1 cellular context compared by ENCODE assay signal in genomic region chr9:78004478-78005229, GRCh38.
TF ChIP-seq lines count a peak whose summit lies in the region.

No MANE protein-coding gene starts in this region.

TF ChIP-seq in K562, 482 proteins besides CTCF, POLR2A, EP300 and RAD21 (continued from another document and continues in another):
- 0 out of 3 replicates have a peak, but pooled peaks of 1 of the 2 experiments have one; percentile 15 for TF ChIP-seq CBX3 (IDR thresholded peaks at IDR 0.05; ENCODE audit: borderline replicate concordance in 1 of 2, low read length in 2 of 2)
- TF ChIP-seq ZNF589 (CRISPR knock-in tag; IDR thresholded peaks at IDR 0.05; ENCODE audit: low read depth) = no peak
- TF ChIP-seq E2F6 (IDR thresholded peaks at IDR 0.05; ENCODE audit: borderline replicate concordance in 1 of 2, extremely low read depth in 1 of 2, insufficient read depth in 1 of 2, insufficient read length in 1 of 2, low read depth in 1 of 2, low read length in 1 of 2, poor library complexity in 1 of 2, severe bottlenecking in 1 of 2) = no peak
- TF ChIP-seq TCF3 (CRISPR knock-in tag; IDR thresholded peaks at IDR 0.05) = peak; percentile 78
- TF ChIP-seq CREB1 (IDR thresholded peaks at IDR 0.05) = peak; percentile 56; the same call in 1 of the 2 replicates
- peak; percentile 43; the same call in 1 of the 2 replicates for TF ChIP-seq CREB1 (CRISPR knock-in tag; IDR thresholded peaks at IDR 0.05)
- no peak for TF ChIP-seq HDAC2 (IDR thresholded peaks at IDR 0.05)
- TF ChIP-seq, protein P1, sequence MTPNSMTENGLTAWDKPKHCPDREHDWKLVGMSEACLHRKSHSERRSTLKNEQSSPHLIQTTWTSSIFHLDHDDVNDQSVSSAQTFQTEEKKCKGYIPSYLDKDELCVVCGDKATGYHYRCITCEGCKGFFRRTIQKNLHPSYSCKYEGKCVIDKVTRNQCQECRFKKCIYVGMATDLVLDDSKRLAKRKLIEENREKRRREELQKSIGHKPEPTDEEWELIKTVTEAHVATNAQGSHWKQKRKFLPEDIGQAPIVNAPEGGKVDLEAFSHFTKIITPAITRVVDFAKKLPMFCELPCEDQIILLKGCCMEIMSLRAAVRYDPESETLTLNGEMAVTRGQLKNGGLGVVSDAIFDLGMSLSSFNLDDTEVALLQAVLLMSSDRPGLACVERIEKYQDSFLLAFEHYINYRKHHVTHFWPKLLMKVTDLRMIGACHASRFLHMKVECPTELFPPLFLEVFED (CRISPR knock-in tag; conservative IDR thresholded peaks at IDR 0.05) = no peak
- TF ChIP-seq NCOR1 (IDR thresholded peaks at IDR 0.05) = peak; percentile 71
- no peak for TF ChIP-seq GABPA (tag; conservative IDR thresholded peaks at IDR 0.05; ENCODE audit: low read depth)
- TF ChIP-seq U2AF2 (optimal IDR thresholded peaks at IDR 0.05; ENCODE audit: low read depth, low read length) = no peak
- no peak for TF ChIP-seq CCNT2 (IDR thresholded peaks at IDR 0.05; ENCODE audit: borderline replicate concordance, extremely low read depth, insufficient read length, low read depth, low read length)
- peak; percentile 62 for TF ChIP-seq NFIC (IDR thresholded peaks at IDR 0.05)
- no peak for TF ChIP-seq ETV6 (IDR thresholded peaks at IDR 0.05; ENCODE audit: borderline replicate concordance in 1 of 2, low read depth in 2 of 2, low read length in 1 of 2)
- TF ChIP-seq ETV6 (CRISPR knock-in tag; IDR thresholded peaks at IDR 0.05; ENCODE audit: borderline replicate concordance) = no peak
- TF ChIP-seq SNRNP70 (optimal IDR thresholded peaks at IDR 0.05; ENCODE audit: low read depth, low read length) = no peak
- no peak; the same call in 1 of the 2 replicates for TF ChIP-seq SOX6 (IDR thresholded peaks at IDR 0.05)
- no peak for TF ChIP-seq RHOXF2B (CRISPR knock-in tag; conservative IDR thresholded peaks at IDR 0.05)
- no peak for TF ChIP-seq PHF21A (IDR thresholded peaks at IDR 0.05; ENCODE audit: borderline replicate concordance, low read depth)
- TF ChIP-seq ZNF318 (IDR thresholded peaks at IDR 0.05; ENCODE audit: borderline replicate concordance in 1 of 2, low read depth in 1 of 2) = no peak
- peak; percentile 68 for TF ChIP-seq ZEB2 (IDR thresholded peaks at IDR 0.05)
- TF ChIP-seq EGR1 (conservative IDR thresholded peaks at IDR 0.05) = no peak
- TF ChIP-seq DPF2 (IDR thresholded peaks at IDR 0.05) = peak; percentile 60; the same call in 1 of the 2 replicates
- no peak for TF ChIP-seq PURB (CRISPR knock-in tag; IDR thresholded peaks at IDR 0.05; ENCODE audit: low read depth)
- TF ChIP-seq STAT5A (IDR thresholded peaks at IDR 0.05; ENCODE audit: borderline replicate concordance, low read length) = 0 out of 2 replicates have a peak, but pooled peaks have one; percentile 31
- no peak for TF ChIP-seq RBM17 (IDR thresholded peaks at IDR 0.05; ENCODE audit: borderline replicate concordance, low read depth, low read length)
- TF ChIP-seq HMG20B (CRISPR knock-in tag; IDR thresholded peaks at IDR 0.05) = no peak
- TF ChIP-seq, protein P2, sequence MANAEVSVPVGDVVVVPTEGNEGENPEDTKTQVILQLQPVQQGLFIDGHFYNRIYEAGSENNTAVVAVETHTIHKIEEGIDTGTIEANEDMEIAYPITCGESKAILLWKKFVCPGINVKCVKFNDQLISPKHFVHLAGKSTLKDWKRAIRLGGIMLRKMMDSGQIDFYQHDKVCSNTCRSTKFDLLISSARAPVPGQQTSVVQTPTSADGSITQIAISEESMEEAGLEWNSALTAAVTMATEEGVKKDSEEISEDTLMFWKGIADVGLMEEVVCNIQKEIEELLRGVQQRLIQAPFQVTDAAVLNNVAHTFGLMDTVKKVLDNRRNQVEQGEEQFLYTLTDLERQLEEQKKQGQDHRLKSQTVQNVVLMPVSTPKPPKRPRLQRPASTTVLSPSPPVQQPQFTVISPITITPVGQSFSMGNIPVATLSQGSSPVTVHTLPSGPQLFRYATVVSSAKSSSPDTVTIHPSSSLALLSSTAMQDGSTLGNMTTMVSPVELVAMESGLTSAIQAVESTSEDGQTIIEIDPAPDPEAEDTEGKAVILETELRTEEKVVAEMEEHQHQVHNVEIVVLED (CRISPR knock-in tag; IDR thresholded peaks at IDR 0.05) = no peak
- no peak for TF ChIP-seq CAMTA2 (CRISPR knock-in tag; conservative IDR thresholded peaks at IDR 0.05)
- TF ChIP-seq RFX5 (IDR thresholded peaks at IDR 0.05; ENCODE audit: low read depth, low read length) = no peak
- TF ChIP-seq TOE1 (IDR thresholded peaks at IDR 0.05; ENCODE audit: borderline replicate concordance) = no peak
- no peak for TF ChIP-seq TOE1 (CRISPR knock-in tag; IDR thresholded peaks at IDR 0.05; ENCODE audit: borderline replicate concordance, low read depth)
- TF ChIP-seq CCAR2 (IDR thresholded peaks at IDR 0.05; ENCODE audit: low read depth, low read length) = no peak
- TF ChIP-seq SMAD3 (CRISPR knock-in tag; conservative IDR thresholded peaks at IDR 0.05) = no peak
- no peak for TF ChIP-seq ZFP30 (CRISPR knock-in tag; IDR thresholded peaks at IDR 0.05; ENCODE audit: borderline replicate concordance)
- TF ChIP-seq CC2D1A (IDR thresholded peaks at IDR 0.05) = 0 out of 2 replicates have a peak, but pooled peaks have one; percentile 25
- no peak for TF ChIP-seq SREBF1 (IDR thresholded peaks at IDR 0.05; ENCODE audit: borderline replicate concordance, low read depth, low read length)
- TF ChIP-seq SIN3A (IDR thresholded peaks at IDR 0.05; ENCODE audit: borderline replicate concordance in 2 of 2, control insufficient read depth in 1 of 2, low read depth in 2 of 2, low read length in 2 of 2) = no peak
- 0 out of 2 replicates have a peak, but pooled peaks have one; percentile 23 for TF ChIP-seq NBN (IDR thresholded peaks at IDR 0.05; ENCODE audit: low read depth)
- no peak for TF ChIP-seq PTTG1 (tag; IDR thresholded peaks at IDR 0.05; ENCODE audit: low read depth)
- no peak for TF ChIP-seq SMARCB1 (IDR thresholded peaks at IDR 0.05; ENCODE audit: insufficient read length, low read depth)
- no peak for TF ChIP-seq WHSC1 (IDR thresholded peaks at IDR 0.05; ENCODE audit: low read length)
- no peak for TF ChIP-seq PCBP1 (IDR thresholded peaks at IDR 0.05; ENCODE audit: low read depth, low read length, poor library complexity, severe bottlenecking)
- no peak for TF ChIP-seq ZFP1 (CRISPR knock-in tag; IDR thresholded peaks at IDR 0.05)
- TF ChIP-seq SMARCA4 (IDR thresholded peaks at IDR 0.05) = peak; percentile 63; the same call in 1 of the 2 replicates
- no peak for TF ChIP-seq NFE2 (IDR thresholded peaks at IDR 0.05; ENCODE audit: low read depth)
- TF ChIP-seq CREM (IDR thresholded peaks at IDR 0.05; ENCODE audit: low read depth) = peak; percentile 74
- peak; percentile 62; the same call in 1 of the 2 replicates for TF ChIP-seq JUND (IDR thresholded peaks at IDR 0.05; ENCODE audit: borderline replicate concordance, low read depth, low read length)
- no peak; the same call in 2 of the 3 replicates for TF ChIP-seq JUND (tag; IDR thresholded peaks at IDR 0.05; ENCODE audit: borderline replicate concordance, low read depth, low read length)
- TF ChIP-seq, protein P3, sequence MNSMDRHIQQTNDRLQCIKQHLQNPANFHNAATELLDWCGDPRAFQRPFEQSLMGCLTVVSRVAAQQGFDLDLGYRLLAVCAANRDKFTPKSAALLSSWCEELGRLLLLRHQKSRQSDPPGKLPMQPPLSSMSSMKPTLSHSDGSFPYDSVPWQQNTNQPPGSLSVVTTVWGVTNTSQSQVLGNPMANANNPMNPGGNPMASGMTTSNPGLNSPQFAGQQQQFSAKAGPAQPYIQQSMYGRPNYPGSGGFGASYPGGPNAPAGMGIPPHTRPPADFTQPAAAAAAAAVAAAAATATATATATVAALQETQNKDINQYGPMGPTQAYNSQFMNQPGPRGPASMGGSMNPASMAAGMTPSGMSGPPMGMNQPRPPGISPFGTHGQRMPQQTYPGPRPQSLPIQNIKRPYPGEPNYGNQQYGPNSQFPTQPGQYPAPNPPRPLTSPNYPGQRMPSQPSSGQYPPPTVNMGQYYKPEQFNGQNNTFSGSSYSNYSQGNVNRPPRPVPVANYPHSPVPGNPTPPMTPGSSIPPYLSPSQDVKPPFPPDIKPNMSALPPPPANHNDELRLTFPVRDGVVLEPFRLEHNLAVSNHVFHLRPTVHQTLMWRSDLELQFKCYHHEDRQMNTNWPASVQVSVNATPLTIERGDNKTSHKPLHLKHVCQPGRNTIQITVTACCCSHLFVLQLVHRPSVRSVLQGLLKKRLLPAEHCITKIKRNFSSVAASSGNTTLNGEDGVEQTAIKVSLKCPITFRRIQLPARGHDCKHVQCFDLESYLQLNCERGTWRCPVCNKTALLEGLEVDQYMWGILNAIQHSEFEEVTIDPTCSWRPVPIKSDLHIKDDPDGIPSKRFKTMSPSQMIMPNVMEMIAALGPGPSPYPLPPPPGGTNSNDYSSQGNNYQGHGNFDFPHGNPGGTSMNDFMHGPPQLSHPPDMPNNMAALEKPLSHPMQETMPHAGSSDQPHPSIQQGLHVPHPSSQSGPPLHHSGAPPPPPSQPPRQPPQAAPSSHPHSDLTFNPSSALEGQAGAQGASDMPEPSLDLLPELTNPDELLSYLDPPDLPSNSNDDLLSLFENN (IDR thresholded peaks at IDR 0.05; ENCODE audit: low read depth in 2 of 2, low read length in 2 of 2) = no peak
- no peak for TF ChIP-seq TCF7 (IDR thresholded peaks at IDR 0.05; ENCODE audit: borderline replicate concordance)
- peak; percentile 72 for TF ChIP-seq TAL1 (IDR thresholded peaks at IDR 0.05)
- TF ChIP-seq, protein P4, sequence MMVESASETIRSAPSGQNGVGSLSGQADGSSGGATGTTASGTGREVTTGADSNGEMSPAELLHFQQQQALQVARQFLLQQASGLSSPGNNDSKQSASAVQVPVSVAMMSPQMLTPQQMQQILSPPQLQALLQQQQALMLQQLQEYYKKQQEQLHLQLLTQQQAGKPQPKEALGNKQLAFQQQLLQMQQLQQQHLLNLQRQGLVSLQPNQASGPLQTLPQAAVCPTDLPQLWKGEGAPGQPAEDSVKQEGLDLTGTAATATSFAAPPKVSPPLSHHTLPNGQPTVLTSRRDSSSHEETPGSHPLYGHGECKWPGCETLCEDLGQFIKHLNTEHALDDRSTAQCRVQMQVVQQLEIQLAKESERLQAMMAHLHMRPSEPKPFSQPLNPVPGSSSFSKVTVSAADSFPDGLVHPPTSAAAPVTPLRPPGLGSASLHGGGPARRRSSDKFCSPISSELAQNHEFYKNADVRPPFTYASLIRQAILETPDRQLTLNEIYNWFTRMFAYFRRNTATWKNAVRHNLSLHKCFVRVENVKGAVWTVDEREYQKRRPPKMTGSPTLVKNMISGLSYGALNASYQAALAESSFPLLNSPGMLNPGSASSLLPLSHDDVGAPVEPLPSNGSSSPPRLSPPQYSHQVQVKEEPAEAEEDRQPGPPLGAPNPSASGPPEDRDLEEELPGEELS (CRISPR knock-in tag; IDR thresholded peaks at IDR 0.05; ENCODE audit: borderline replicate concordance) = no peak
- TF ChIP-seq ZFX (CRISPR knock-in tag; IDR thresholded peaks at IDR 0.05) = no peak
- TF ChIP-seq FOXA3 (CRISPR knock-in tag; conservative IDR thresholded peaks at IDR 0.05 in 1 of 2, IDR thresholded peaks at IDR 0.05 in 1 of 2) = peak in 1 of 2 experiments; percentile 61; a peak in 2 of 4 replicates
- no peak for TF ChIP-seq ZNF124 (CRISPR knock-in tag; IDR thresholded peaks at IDR 0.05)
- no peak for TF ChIP-seq ZNF436 (CRISPR knock-in tag; IDR thresholded peaks at IDR 0.05)
